In genomic region chr10:123000155-123000554, GRCh38 we compare ENCODE assay signal across 10 cellular contexts.
"Had no signal": no experiment of that assay in that cellular context is flagged by ENCODE, and none has a peak within 500 bp of the region (broad histone marks: within the 10 kb centered on the region; RNA-seq: fewer than 3 reads in every experiment).

No MANE protein-coding gene starts in this region.

- H3K9me3 Mint-ChIP-seq: T-helper 1 cell treated with Interleukin-12 subunit alpha and Interleukin-12 subunit beta and Interleukin-4 antibody, amounts not matched to agents 30 μg/mL and 1 μg/mL, for 36 hours had no signal

- H3K4me3 Mint-ChIP-seq: T-helper 1 cell treated with Interleukin-12 subunit alpha and Interleukin-12 subunit beta and Interleukin-4 antibody, amounts not matched to agents 30 μg/mL and 1 μg/mL, for 36 hours had no signal

- H3K4me3 ChIP-seq: coronary artery, esophagus muscularis mucosa, hepatocyte, pancreas had no signal

- DNase-seq: activated naive CD4-positive, alpha-beta T cell treated with Interleukin-2 at 50 U/mL for 16 hours; amniotic stem cell; caudate nucleus; islet precursor cell; pancreas; stimulated activated CD4-positive, alpha-beta T cell treated with anti-CD3 and anti-CD28 coated beads, Interleukin-1b, Interleukin-23, amount 100 ng/mL, for 48 hours had no signal

- H3K27ac Mint-ChIP-seq: T-helper 1 cell treated with Interleukin-12 subunit alpha and Interleukin-12 subunit beta and Interleukin-4 antibody, amounts not matched to agents 30 μg/mL and 1 μg/mL, for 36 hours had no signal

- H3K9me3 ChIP-seq: esophagus muscularis mucosa, pancreas had no signal

- H3K27me3 ChIP-seq: esophagus muscularis mucosa, hepatocyte, pancreas had no signal

- FAIRE-seq: pancreas had no signal

- H3K27ac ChIP-seq: coronary artery, esophagus muscularis mucosa, hepatocyte, pancreas had no signal
